Comparison of ENCODE assay signal across 1 cellular context in genomic region chr4:104491396-104491821, GRCh38.
TF ChIP-seq lines count a peak whose summit lies in the region.

No MANE protein-coding gene starts in this region.

TF ChIP-seq in K562, 482 proteins besides CTCF, POLR2A, EP300 and RAD21 (continued from another document):
- TF ChIP-seq CTCFL (IDR thresholded peaks at IDR 0.05; ENCODE audit: borderline replicate concordance, insufficient read depth, low read depth, low read length, poor library complexity, severe bottlenecking): peak; percentile 41
- TF ChIP-seq VEZF1 (CRISPR knock-in tag; IDR thresholded peaks at IDR 0.05): peak; percentile 69; the same call in 1 of the 2 replicates
- peak in 2 of 3 experiments; percentile 16 to 45 for TF ChIP-seq YY1 (IDR thresholded peaks at IDR 0.05; ENCODE audit: borderline replicate concordance in 1 of 3, control insufficient read depth in 1 of 3, extremely low read depth in 1 of 3, insufficient read depth in 3 of 3, insufficient read length in 1 of 3, insufficient replicate concordance in 2 of 3, low read depth in 1 of 3, low read length in 2 of 3)
